22 cellular contexts compared by ENCODE assay signal in the genomic region with DNA sequence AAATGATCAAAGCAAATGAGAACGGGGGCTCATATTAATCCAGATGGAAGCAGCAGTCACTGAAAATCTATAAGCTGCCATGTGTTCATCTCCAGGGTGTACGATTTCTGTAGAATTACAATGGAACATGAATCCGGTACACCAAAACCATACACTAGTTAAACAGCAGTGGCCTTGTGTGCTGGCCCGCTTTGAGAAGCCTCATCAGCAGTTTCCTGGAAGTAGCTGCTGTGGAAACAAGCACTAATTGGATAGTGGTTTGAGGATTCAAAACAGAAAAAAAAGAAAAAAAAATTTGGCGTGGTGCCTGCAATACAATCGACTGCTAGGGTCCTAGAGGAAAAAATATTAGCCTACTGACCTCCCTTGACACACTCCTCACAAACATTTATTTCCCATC.
DNase-seq lines count a peak whose midpoint lies in the region; ATAC-seq and TF ChIP-seq lines count a peak whose summit lies in the region.
"Had no signal": no experiment of that assay in that cellular context is flagged by ENCODE, and none has a peak within 500 bp of the region (broad histone marks: within the 10 kb centered on the region; RNA-seq: fewer than 3 reads in every experiment).

No MANE protein-coding gene starts in this region.

- H3K27ac ChIP-seq in right atrium auricular region: no peak overlapping the region
- H3K27ac ChIP-seq: 22Rv1; BLaER1 treated with 17β-estradiol and CSF1 and Interleukin-3, amounts not matched to agents 10 nM and 100 nM had no signal

- POLR2A ChIA-PET in HEK293T (lab: Yijun Ruan, JAX): no interaction called here

- TF ChIP-seq CTCF in right atrium auricular region (IDR thresholded peaks at IDR 0.05): no peak

- no peaks in the 10 kb centered on the region for H3K4me1 ChIP-seq in right atrium auricular region
- H3K4me1 ChIP-seq: BE2C; BLaER1 treated with 17β-estradiol and CSF1 and Interleukin-3, amounts not matched to agents 10 nM and 100 nM had no signal

- H3K4me3 ChIP-seq in right atrium auricular region: no peak overlapping the region
- H3K4me3 ChIP-seq: BLaER1 treated with 17β-estradiol and CSF1 and Interleukin-3, amounts not matched to agents 10 nM and 100 nM; GM23338 had no signal

- CTCF ChIA-PET in HEK293T (lab: Yijun Ruan, JAX): no interaction called here

- no peaks in the 10 kb centered on the region for H3K36me3 ChIP-seq in right atrium auricular region
- H3K36me3 ChIP-seq: BE2C; BLaER1 treated with 17β-estradiol and CSF1 and Interleukin-3, amounts not matched to agents 10 nM and 100 nM had no signal

- DNase-seq in NCI-H82 (lab: John Stamatoyannopoulos, UW) (peak; percentile 2), NCI-H82 treated with DMSO at 0.1 percent for 48 hours (lab: John Stamatoyannopoulos, UW; ENCODE audit: unreplicated experiment) (no peak), left ventricle myocardium superior (no peak), right atrium auricular region (ENCODE audit: low spot score) (no peak), retina (peak; percentile 47), HEK293T (ENCODE audit: extremely low spot score) (no peak)
- DNase-seq: ACHN; AML-193; BE2C; Calu3; CD4-positive, alpha-beta memory T cell; COR-L47; DMS53; DMS79 treated with DMSO at 0.1 percent for 48 hours; GF-D8; H9; HFFc6 had no signal

- ATAC-seq in left ventricle myocardium superior (peak; percentile 49), HG03521 (IDR thresholded peaks at IDR 0.05; ENCODE audit: unreplicated experiment) (no peak)
- ATAC-seq: GM23338, HCT116 had no signal

- no peaks in the 10 kb centered on the region for H3K9me3 ChIP-seq in right atrium auricular region
- H3K9me3 ChIP-seq: BE2C; BLaER1 treated with 17β-estradiol and CSF1 and Interleukin-3, amounts not matched to agents 10 nM and 100 nM had no signal

- H3K27me3 ChIP-seq in right atrium auricular region: no peaks in the 10 kb centered on the region
- H3K27me3 ChIP-seq: BE2C; BLaER1 treated with 17β-estradiol and CSF1 and Interleukin-3, amounts not matched to agents 10 nM and 100 nM had no signal

- intact Hi-C loops in left ventricle myocardium superior (cut with micrococcal nuclease): no loop called here

TF ChIP-seq in HEK293T, 16 proteins besides CTCF, POLR2A, EP300 and RAD21:
- TF ChIP-seq NFRKB (IDR thresholded peaks at IDR 0.05) (no peak), L3MBTL2 (conservative IDR thresholded peaks at IDR 0.05) (no peak), HDGF (IDR thresholded peaks at IDR 0.05; ENCODE audit: borderline replicate concordance) (no peak), FOXA1 (IDR thresholded peaks at IDR 0.05) (no peak), SUZ12 (IDR thresholded peaks at IDR 0.05) (no peak), BHLHE40 (IDR thresholded peaks at IDR 0.05; ENCODE audit: borderline replicate concordance) (no peak), SP1 (IDR thresholded peaks at IDR 0.05) (no peak), FOXK2 (IDR thresholded peaks at IDR 0.05) (no peak), CTBP1 (IDR thresholded peaks at IDR 0.05; ENCODE audit: borderline replicate concordance) (no peak), ZNF384 (IDR thresholded peaks at IDR 0.05) (no peak), ELF4 (IDR thresholded peaks at IDR 0.05) (no peak), ARNT (IDR thresholded peaks at IDR 0.05) (no peak)
- TF ChIP-seq, protein P1, sequence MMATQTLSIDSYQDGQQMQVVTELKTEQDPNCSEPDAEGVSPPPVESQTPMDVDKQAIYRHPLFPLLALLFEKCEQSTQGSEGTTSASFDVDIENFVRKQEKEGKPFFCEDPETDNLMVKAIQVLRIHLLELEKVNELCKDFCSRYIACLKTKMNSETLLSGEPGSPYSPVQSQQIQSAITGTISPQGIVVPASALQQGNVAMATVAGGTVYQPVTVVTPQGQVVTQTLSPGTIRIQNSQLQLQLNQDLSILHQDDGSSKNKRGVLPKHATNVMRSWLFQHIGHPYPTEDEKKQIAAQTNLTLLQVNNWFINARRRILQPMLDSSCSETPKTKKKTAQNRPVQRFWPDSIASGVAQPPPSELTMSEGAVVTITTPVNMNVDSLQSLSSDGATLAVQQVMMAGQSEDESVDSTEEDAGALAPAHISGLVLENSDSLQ (IDR thresholded peaks at IDR 0.05): no peak

Comparison
In these comparisons a context has a peak if more than half of its experiments do, and no peak if none do; other contexts are left out.
1. DNase-seq: peak in NCI-H82 (single experiment) and retina (single experiment); none in NCI-H82 treated with DMSO at 0.1 percent for 48 hours (single experiment), left ventricle myocardium superior (single experiment), right atrium auricular region (single experiment) and HEK293T (single experiment).